14 cellular contexts compared by ENCODE assay signal in genomic region chr9:106869458-106869857, GRCh38. TPM values are rescaled to one million over a fixed set of nuclear protein-coding genes. Genes with fewer than 3 reads are reported as not detected.
A peak's percentile ranks its signal among the peaks of the same experiment; 100 is the strongest.
DNase-seq lines count a peak whose midpoint lies in the region; ATAC-seq and TF ChIP-seq lines count a peak whose summit lies in the region.
"Had no signal": no experiment of that assay in that cellular context is flagged by ENCODE, and none has a peak within 500 bp of the region (broad histone marks: within the 10 kb centered on the region; RNA-seq: fewer than 3 reads in every experiment).

No MANE protein-coding gene starts in this region.

- peaks cover 2% of the 10 kb centered on the region for H4K20me1 ChIP-seq in osteoblast (ENCODE audit: insufficient read depth, low read length)

- TF ChIP-seq POLR2A in uterus (IDR thresholded peaks at IDR 0.05): no peak

- peaks cover under 1% of the 10 kb centered on the region for H3K36me3 Mint-ChIP-seq in MCF 10A (ENCODE audit: insufficient read depth, unreplicated experiment)
- H3K36me3 Mint-ChIP-seq: activated naive CD4-positive, alpha-beta T cell treated with anti-CD3 and anti-CD28 coated beads, Interleukin-2, amount 50 U/mL, for 24 hours had no signal

- no peak overlapping the region for H3K27ac ChIP-seq in osteoblast (ENCODE audit: low read depth, low read length)
- H3K27ac ChIP-seq in uterus: peak overlapping the region; percentile 72 to 91

- H3K9me3 ChIP-seq in osteoblast (ENCODE audit: low read depth, low read length) (no peaks in the 10 kb centered on the region), uterus (no peaks in the 10 kb centered on the region)

- H3K27ac Mint-ChIP-seq in MCF 10A (ENCODE audit: low read depth, unreplicated experiment): peak overlapping the region; percentile 73
- H3K27ac Mint-ChIP-seq: activated naive CD4-positive, alpha-beta T cell treated with anti-CD3 and anti-CD28 coated beads, Interleukin-2, amount 50 U/mL, for 24 hours had no signal

- H3K27me3 ChIP-seq in osteoblast (ENCODE audit: insufficient read depth, low read length): no peaks in the 10 kb centered on the region
- no peaks in the 10 kb centered on the region for H3K27me3 ChIP-seq in uterus

- no peaks in the 10 kb centered on the region for H3K9me3 Mint-ChIP-seq in MCF 10A (ENCODE audit: unreplicated experiment)
- H3K9me3 Mint-ChIP-seq: activated naive CD4-positive, alpha-beta T cell treated with anti-CD3 and anti-CD28 coated beads, Interleukin-2, amount 50 U/mL, for 24 hours had no signal

- BruUV-seq in MCF 10A (replicated peaks; lab: Mats Ljungman, UMichigan): no TSS peak

- H2AFZ ChIP-seq in osteoblast (ENCODE audit: low read length): no peak overlapping the region

- DNase-seq in MCF 10A (ENCODE audit: unreplicated experiment): no peak
- DNase-seq in Right ventricle myocardium superior: no peak
- no peak for DNase-seq in osteoblast (ENCODE audit: insufficient read length, low spot score, missing footprints)
- DNase-seq in uterus: peak in 1 of 2 donors; percentile 67
- no peak for DNase-seq in stimulated activated CD4-positive, alpha-beta T cell treated with anti-CD3 and anti-CD28 coated beads, Interleukin-2, amount 100 ng/mL, for 48 hours
- no peak for DNase-seq in OCI-M2 (lab: John Stamatoyannopoulos, UW; ENCODE audit: unreplicated experiment)
- DNase-seq: DMS53; effector CD8-positive, alpha-beta T cell; KG1; NCI-H510A treated with DMSO at 0.1 percent for 48 hours; stimulated activated CD8-positive, alpha-beta memory T cell treated with anti-CD3 and anti-CD28 coated beads, Interleukin-4, amount 100 ng/mL, for 48 hours had no signal

- POLR2A ChIA-PET in MCF 10A (lab: Yijun Ruan, JAX): interaction anchor here (1.2 to 18.0 kb wide), 4 partner anchors 8 to 416 kb away, joined by 3 to 710 read pairs (median 54); no protein-coding TSS in a partner anchor

- no peaks in the 10 kb centered on the region for H3K27me3 Mint-ChIP-seq in MCF 10A (ENCODE audit: insufficient read depth, unreplicated experiment)

- peaks cover 30% of the 10 kb centered on the region for H3K4me1 ChIP-seq in osteoblast (ENCODE audit: insufficient read depth, low read length)
- peaks cover 4 to 22% of the 10 kb centered on the region in 2 donors for H3K4me1 ChIP-seq in uterus

- no peaks in the 10 kb centered on the region for H3K36me3 ChIP-seq in osteoblast (ENCODE audit: insufficient read depth, low read length)
- H3K36me3 ChIP-seq in uterus: no peaks in the 10 kb centered on the region

- H3K4me2 ChIP-seq in osteoblast (ENCODE audit: insufficient read depth, low read length): peak overlapping the region; percentile 2

- H3K4me1 Mint-ChIP-seq in MCF 10A (ENCODE audit: insufficient read depth, unreplicated experiment): peaks cover 56% of the 10 kb centered on the region

- H3K4me3 Mint-ChIP-seq in MCF 10A (ENCODE audit: unreplicated experiment): peak overlapping the region; percentile 43
- H3K4me3 Mint-ChIP-seq: activated naive CD4-positive, alpha-beta T cell treated with anti-CD3 and anti-CD28 coated beads, Interleukin-2, amount 50 U/mL, for 24 hours had no signal

- intact Hi-C loops in MCF 10A (cut with micrococcal nuclease): loop anchor here (10.0 kb wide), 2 partner anchors 175 to 425 kb away; no protein-coding TSS in a partner anchor
- intact Hi-C loops in Right ventricle myocardium superior (cut with DNase I): no loop called here
- intact Hi-C loops in uterus (cut with DNase I; ENCODE audit: low total_unique reads): no loop called here

- H3K79me2 ChIP-seq in osteoblast (ENCODE audit: insufficient read depth, low read length): peaks cover 49% of the 10 kb centered on the region

- CTCF ChIA-PET in MCF 10A (lab: Yijun Ruan, JAX): interaction anchor here (0.6 to 14.6 kb wide), 9 partner anchors 8 to 221 kb away, joined by 3 to 121 read pairs (median 4); no protein-coding TSS in a partner anchor

- TF ChIP-seq CTCF in MCF 10A (IDR thresholded peaks at IDR 0.05; ENCODE audit: unreplicated experiment) (no peak), osteoblast (IDR thresholded peaks at IDR 0.05; ENCODE audit: extremely low read depth, low read depth, low read length) (no peak), uterus (IDR thresholded peaks at IDR 0.05) (no peak)

- peak; percentile 67 for ATAC-seq in Right ventricle myocardium superior (ENCODE audit: poor library complexity)
- ATAC-seq in HG02981 (IDR thresholded peaks at IDR 0.05; ENCODE audit: unreplicated experiment): no peak

- H3K4me3 ChIP-seq in osteoblast (ENCODE audit: insufficient read depth, low read length) (no peak overlapping the region), uterus (no peak overlapping the region)
- H3K4me3 ChIP-seq: skin epidermis had no signal

RNA-seq across cellular contexts. Expression of gene ZNF462, which starts 6.5 kb away (rescaled TPM):
- 45.7 and 47.2 TPM in 2 replicates for total RNA-seq in MCF 10A (2022)
- 21.2 TPM for total RNA-seq in Right ventricle myocardium superior
- total RNA-seq in osteoblast: 8.3 and 9.8 TPM in 2 replicates
- total RNA-seq in uterus: 100 to 1,000 TPM in 1 of 4 donors, 10 to 100 TPM in 3; 18.2 to 136 (median 60.1) TPM
